11 cellular contexts compared by ENCODE assay signal in the genomic region with DNA sequence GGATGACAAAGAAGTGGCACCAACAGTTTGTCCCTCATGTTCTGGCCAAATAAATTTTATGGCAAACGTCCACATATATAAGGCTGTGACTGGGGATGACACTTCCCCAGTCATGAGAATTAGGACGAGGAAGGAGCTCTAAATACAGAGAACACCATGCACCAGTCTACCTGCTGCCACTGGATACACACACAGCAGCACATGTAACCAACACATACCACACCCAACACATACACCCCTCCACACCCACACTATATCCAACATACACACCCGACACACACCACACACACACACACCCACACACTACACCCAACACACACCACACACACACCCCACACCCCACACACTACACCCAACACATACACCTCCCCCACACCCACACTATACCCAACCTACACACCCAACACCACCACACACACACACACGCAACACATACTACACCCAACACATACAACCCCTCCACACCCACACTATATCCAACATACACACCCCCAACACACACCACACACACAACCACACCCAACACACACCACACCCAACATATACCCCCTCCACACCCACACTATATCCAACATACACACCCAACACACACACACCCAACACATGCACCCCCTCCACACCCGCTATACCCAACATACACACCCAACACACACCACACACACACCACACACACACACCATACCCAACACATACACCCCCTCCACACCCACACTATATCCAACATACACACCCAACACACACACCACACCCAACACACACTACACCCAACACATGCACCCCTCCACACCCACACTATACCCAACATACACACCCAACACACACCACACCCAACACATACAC.
DNase-seq lines count a peak whose midpoint lies in the region; ATAC-seq, FAIRE-seq and TF ChIP-seq lines count a peak whose summit lies in the region.
"Had no signal": no experiment of that assay in that cellular context is flagged by ENCODE, and none has a peak within 500 bp of the region (broad histone marks: within the 10 kb centered on the region; RNA-seq: fewer than 3 reads in every experiment).

No MANE protein-coding gene starts in this region.

- H3K36me3 Mint-ChIP-seq in osteocyte (ENCODE audit: unreplicated experiment), result peaks cover 26% of the 10 kb centered on the region

- H3K27ac Mint-ChIP-seq in osteocyte (ENCODE audit: unreplicated experiment), result peak overlapping the region; percentile 81

- ATAC-seq in GM19023 (IDR thresholded peaks at IDR 0.05; ENCODE audit: unreplicated experiment), result peak; percentile 8
- ATAC-seq in HG02870 (IDR thresholded peaks at IDR 0.05; ENCODE audit: unreplicated experiment), result peak; percentile 16

- no peaks in the 10 kb centered on the region for H3K27me3 Mint-ChIP-seq in osteocyte (ENCODE audit: unreplicated experiment)

- TF ChIP-seq CTCF in osteocyte (IDR thresholded peaks at IDR 0.05), result no peak

- peak overlapping the region; percentile 48 for H3K27ac ChIP-seq in caudate nucleus (ENCODE audit: low read depth, low read length)
- H3K27ac ChIP-seq: epithelial cell of prostate had no signal

- H3K9me3 Mint-ChIP-seq in osteocyte (ENCODE audit: unreplicated experiment), result no peaks in the 10 kb centered on the region

- peaks cover 35% of the 10 kb centered on the region for H3K4me1 Mint-ChIP-seq in osteocyte (ENCODE audit: unreplicated experiment)

- in situ Hi-C loops in G401 (cut with HindIII; ENCODE audit: low sequenced_read_pairs), result no loop called here

- DNase-seq in caudate nucleus (lab: John Stamatoyannopoulos, UW) (no peak), osteocyte (ENCODE audit: extremely low spot score, unreplicated experiment) (no peak), NCI-H2227 treated with DMSO at 0.1 percent for 48 hours (lab: John Stamatoyannopoulos, UW) (no peak), T-helper 9 cell (no peak), HTR-8/SVneo (ENCODE audit: insufficient read length, low spot score) (no peak), G401 (ENCODE audit: low spot score) (no peak)
- DNase-seq: activated naive CD4-positive, alpha-beta T cell treated with Interleukin-2 at 50 U/mL for 16 hours; NCI-H187 treated with DMSO at 0.1 percent for 48 hours had no signal

- FAIRE-seq in HTR-8/SVneo (lab: Jason Lieb, UNC), result no peak

- H3K4me3 Mint-ChIP-seq in osteocyte (ENCODE audit: unreplicated experiment), result no peak overlapping the region
